ENCODE assay signal across 9 cellular contexts in the genomic region with DNA sequence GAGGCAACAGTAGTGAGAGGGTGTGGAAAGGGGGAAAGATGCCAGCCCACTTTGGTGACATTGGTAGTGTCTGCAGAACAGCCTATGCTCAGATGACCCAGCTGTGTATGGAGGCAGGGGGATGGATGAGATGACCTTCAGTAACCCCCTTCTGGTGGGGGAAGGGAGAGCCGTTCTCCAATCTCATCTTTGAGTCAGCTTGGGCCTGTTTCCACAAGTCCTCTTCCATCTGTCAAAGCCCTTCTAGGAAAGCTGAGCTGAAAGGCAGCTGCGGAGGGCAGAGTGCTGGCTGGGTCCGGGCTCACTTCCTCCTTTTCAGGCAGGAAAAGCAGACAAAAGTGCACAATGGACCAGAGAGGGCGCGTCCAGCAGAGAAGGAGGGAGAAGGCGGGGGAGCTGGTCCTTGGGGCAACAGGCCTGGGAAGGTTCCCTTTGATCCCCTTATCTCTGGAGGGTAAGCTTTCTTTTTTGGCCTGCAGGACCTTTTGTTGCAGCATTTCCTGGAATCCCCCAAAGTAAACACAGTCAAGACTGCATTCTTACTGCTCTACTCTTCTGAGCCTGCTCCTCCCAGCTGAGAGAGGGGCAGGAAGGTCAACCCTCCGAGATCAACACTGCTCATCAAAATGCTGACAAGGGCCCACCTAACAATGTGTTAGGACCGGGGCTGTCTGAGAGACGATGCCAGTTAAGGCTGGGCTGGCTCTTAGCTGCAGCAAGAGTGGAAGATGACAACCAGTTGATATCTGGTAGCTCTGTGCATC. TPM values are rescaled to one million over a fixed set of nuclear protein-coding genes. Genes with fewer than 3 reads are reported as not detected.
A peak's percentile ranks its signal among the peaks of the same experiment; 100 is the strongest.
DNase-seq lines count a peak whose midpoint lies in the region; ATAC-seq, FAIRE-seq and TF ChIP-seq lines count a peak whose summit lies in the region.
"Had no signal": no experiment of that assay in that cellular context is flagged by ENCODE, and none has a peak within 500 bp of the region (broad histone marks: within the 10 kb centered on the region; RNA-seq: fewer than 3 reads in every experiment).

No MANE protein-coding gene starts in this region.

- no TSS peak for BruUV-seq in OCI-LY7 (replicated peaks; lab: Mats Ljungman, UMichigan)

- H3K4me2 ChIP-seq in OCI-LY7 (ENCODE audit: low read length), result no peak overlapping the region

- no peaks in the 10 kb centered on the region for H3K27me3 ChIP-seq in heart right ventricle

- H3K27ac ChIP-seq in OCI-LY7 (ENCODE audit: low read depth, low read length, poor library complexity, severe bottlenecking), result no peak overlapping the region
- peak overlapping the region; percentile 19 to 95 (median 86) for H3K27ac ChIP-seq in heart right ventricle

- peak; percentile 44 for ATAC-seq in GM19023 (IDR thresholded peaks at IDR 0.05; ENCODE audit: unreplicated experiment)
- peak; percentile 65 to 90 (median 80) for ATAC-seq in heart right ventricle

- DNase-seq in OCI-LY7 (ENCODE audit: low spot score) (peak; percentile 8), heart right ventricle (peak; percentile 67 to 75), posterior vena cava (ENCODE audit: low spot score) (peak; percentile 87), G401 (ENCODE audit: low spot score) (no peak), NCI-H128 (lab: John Stamatoyannopoulos, UW; ENCODE audit: unreplicated experiment) (no peak), H54 (ENCODE audit: insufficient read length, low spot score) (no peak), GM10248 (ENCODE audit: extremely low spot score) (no peak)
- DNase-seq: NCI-H2107 had no signal

- POLR2A ChIA-PET in OCI-LY7 (lab: Charles Lee) (interaction anchor here (0.6 kb wide), 1 partner anchor 11 kb away, joined by 3 read pairs; no protein-coding TSS in a partner anchor), GM10248 (lab: Yijun Ruan, JAX) (interaction anchor here (0.6 kb wide), 1 partner anchor 71 kb away, joined by 8 read pairs; no protein-coding TSS in a partner anchor)

- intact Hi-C loops in OCI-LY7 (cut with micrococcal nuclease; ENCODE audit: unreplicated experiment), result no loop called here
- intact Hi-C loops in heart right ventricle (cut with DNase I), result loop anchor here in 2 of 10 donors (2.0 to 10.0 kb wide), 2 partner anchors 19 to 165 kb away; no protein-coding TSS in a partner anchor
- intact Hi-C loops in posterior vena cava (cut with DNase I), result no loop called here

- H3K4me3 ChIP-seq in OCI-LY7 (ENCODE audit: low read depth, low read length, poor library complexity, severe bottlenecking) (no peak overlapping the region), heart right ventricle (peak overlapping the region in 3 of 10 donors; percentile 79 to 84 (median 82))

- TF ChIP-seq CTCF in OCI-LY7 (conservative IDR thresholded peaks at IDR 0.05; ENCODE audit: low read length) (no peak), heart right ventricle (IDR thresholded peaks at IDR 0.05) (no peak), GM10248 (IDR thresholded peaks at IDR 0.05; ENCODE audit: control extremely low read depth, extremely low read depth, low read depth, missing control alignments) (no peak)

- FAIRE-seq in H54 (lab: Jason Lieb, UNC), result no peak

- in situ Hi-C loops in G401 (cut with HindIII; ENCODE audit: low sequenced_read_pairs), result no loop called here

- no peaks in the 10 kb centered on the region for H3K9me3 ChIP-seq in OCI-LY7 (ENCODE audit: low read length)
- H3K9me3 ChIP-seq in heart right ventricle, result no peaks in the 10 kb centered on the region

- no peaks in the 10 kb centered on the region for H3K9me2 ChIP-seq in OCI-LY7 (ENCODE audit: insufficient read depth, low read length)

- WGBS in heart right ventricle, 2 donors, result 45 to 49% methylated on average over 9 of the region's 9 CpGs

- CTCF ChIA-PET in OCI-LY7 (lab: Charles Lee; ENCODE audit: unreplicated experiment), result no interaction called here
- CTCF ChIA-PET in GM10248 (lab: Yijun Ruan, JAX), result interaction anchor here (0.9 to 1.3 kb wide), 3 partner anchors 8 to 21 kb away, joined by 4 to 5 read pairs (median 5); no protein-coding TSS in a partner anchor

- no peaks in the 10 kb centered on the region for H3K79me2 ChIP-seq in OCI-LY7 (ENCODE audit: insufficient read depth, low read depth, low read length)

- H3K4me1 ChIP-seq in OCI-LY7 (ENCODE audit: insufficient read depth, low read length, poor library complexity, severe bottlenecking), result no peaks in the 10 kb centered on the region
- H3K4me1 ChIP-seq in heart right ventricle, result peaks cover 7 to 66% (median 53%) of the 10 kb centered on the region in 9 donors

- H3K36me3 ChIP-seq in OCI-LY7 (ENCODE audit: insufficient read depth, low read length) (no peaks in the 10 kb centered on the region), heart right ventricle (no peaks in the 10 kb centered on the region)

- no peak overlapping the region for H2AFZ ChIP-seq in OCI-LY7 (ENCODE audit: low read length)

- no peaks in the 10 kb centered on the region for H4K20me1 ChIP-seq in OCI-LY7 (ENCODE audit: insufficient read depth, low read length)

- no peak for TF ChIP-seq POLR2A in H54 (IDR thresholded peaks at IDR 0.05; ENCODE audit: low read depth, low read length)

RNA-seq across cellular contexts. Expression of a gene that starts 1.2 kb away (rescaled TPM):
- not detected in 2 replicates for total RNA-seq in OCI-LY7 (2014; rRNA removed; shearing (Covaris generic))
- not detected in 2 replicates for total RNA-seq in OCI-LY7 (2022)
- total RNA-seq in heart right ventricle, result 10 to 100 TPM in 9 of 10 donors, 1 to 10 TPM in 1; 4.7 to 59.8 (median 13.6) TPM
- 1 to 10 TPM; 4.0 to 8.3 TPM for polyA plus RNA-seq in heart right ventricle
- total RNA-seq in posterior vena cava, result 10 to 100 TPM; 14.4 to 18.0 TPM
- total RNA-seq in G401 (2014; rRNA removed; shearing (Covaris generic)), result not detected in 2 replicates

RNA-seq across cellular contexts. Expression of a gene that starts 28.6 kb away (rescaled TPM):
- total RNA-seq in OCI-LY7 (2014; rRNA removed; shearing (Covaris generic)), result not detected in 2 replicates
- total RNA-seq in OCI-LY7 (2022), result not detected in 2 replicates
- total RNA-seq in heart right ventricle, result 1 to 10 TPM; 2.5 to 9.7 (median 4.1) TPM
- polyA plus RNA-seq in heart right ventricle, result 1 to 10 TPM; 5.2 to 5.6 TPM
- 10 to 100 TPM; 27.9 to 36.0 TPM for total RNA-seq in posterior vena cava
- total RNA-seq in G401 (2014; rRNA removed; shearing (Covaris generic)), result 1.5 and 2.0 TPM in 2 replicates

Comparison
In these comparisons a context has a peak if more than half of its experiments do, and no peak if none do; other contexts are left out.
1. DNase-seq: peak in OCI-LY7 (single experiment), heart right ventricle (2 of 2) and posterior vena cava (single experiment); none in G401 (single experiment), NCI-H128 (single experiment), H54 (single experiment) and GM10248 (single experiment).